1 cellular context compared by ENCODE assay signal in the genomic region with DNA sequence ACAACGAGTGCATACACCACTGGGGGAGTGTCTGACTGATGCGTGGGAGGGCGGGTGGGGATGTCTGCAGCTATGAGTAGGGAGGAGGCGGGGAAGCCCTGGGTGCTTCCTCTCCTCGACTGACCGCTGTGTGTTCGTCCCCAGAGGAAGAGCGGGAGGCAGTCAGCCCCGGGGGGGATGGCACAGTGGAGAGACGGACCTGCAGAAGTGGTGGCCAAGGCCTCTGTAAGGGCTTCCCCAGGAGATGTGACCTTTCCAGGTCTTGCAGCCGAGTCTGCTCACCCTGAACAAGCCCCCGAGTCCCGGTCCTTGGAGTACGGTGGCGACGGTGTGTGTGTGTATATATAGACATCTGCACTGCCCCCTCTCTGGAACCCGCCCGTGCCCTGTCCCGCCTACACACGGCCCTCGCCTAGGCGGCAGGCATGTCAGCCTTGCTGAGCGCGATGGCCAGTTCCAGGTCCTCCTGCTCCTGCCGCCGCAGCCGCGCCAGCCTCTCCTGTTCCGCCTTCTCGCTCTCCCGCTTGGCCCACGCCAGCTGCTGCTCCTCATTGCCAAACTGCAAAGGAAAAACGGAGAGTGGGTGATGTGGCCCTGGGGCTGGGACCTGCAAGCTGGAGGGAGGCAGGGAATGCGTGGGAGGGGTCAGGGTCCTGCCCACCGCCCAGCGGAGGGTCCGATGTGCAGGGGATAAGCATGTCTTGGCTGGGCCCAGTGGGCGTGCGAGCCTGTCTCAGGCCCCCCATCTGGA.
TF ChIP-seq lines count a peak whose summit lies in the region.

No MANE protein-coding gene starts in this region.

TF ChIP-seq in IMR-90, 13 proteins besides CTCF, POLR2A, EP300 and RAD21 (continued from another document):
- TF ChIP-seq, protein P1, sequence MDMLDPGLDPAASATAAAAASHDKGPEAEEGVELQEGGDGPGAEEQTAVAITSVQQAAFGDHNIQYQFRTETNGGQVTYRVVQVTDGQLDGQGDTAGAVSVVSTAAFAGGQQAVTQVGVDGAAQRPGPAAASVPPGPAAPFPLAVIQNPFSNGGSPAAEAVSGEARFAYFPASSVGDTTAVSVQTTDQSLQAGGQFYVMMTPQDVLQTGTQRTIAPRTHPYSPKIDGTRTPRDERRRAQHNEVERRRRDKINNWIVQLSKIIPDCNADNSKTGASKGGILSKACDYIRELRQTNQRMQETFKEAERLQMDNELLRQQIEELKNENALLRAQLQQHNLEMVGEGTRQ (IDR thresholded peaks at IDR 0.05; ENCODE audit: low read depth, low read length): no peak
